20 cellular contexts compared by ENCODE assay signal in the genomic region with DNA sequence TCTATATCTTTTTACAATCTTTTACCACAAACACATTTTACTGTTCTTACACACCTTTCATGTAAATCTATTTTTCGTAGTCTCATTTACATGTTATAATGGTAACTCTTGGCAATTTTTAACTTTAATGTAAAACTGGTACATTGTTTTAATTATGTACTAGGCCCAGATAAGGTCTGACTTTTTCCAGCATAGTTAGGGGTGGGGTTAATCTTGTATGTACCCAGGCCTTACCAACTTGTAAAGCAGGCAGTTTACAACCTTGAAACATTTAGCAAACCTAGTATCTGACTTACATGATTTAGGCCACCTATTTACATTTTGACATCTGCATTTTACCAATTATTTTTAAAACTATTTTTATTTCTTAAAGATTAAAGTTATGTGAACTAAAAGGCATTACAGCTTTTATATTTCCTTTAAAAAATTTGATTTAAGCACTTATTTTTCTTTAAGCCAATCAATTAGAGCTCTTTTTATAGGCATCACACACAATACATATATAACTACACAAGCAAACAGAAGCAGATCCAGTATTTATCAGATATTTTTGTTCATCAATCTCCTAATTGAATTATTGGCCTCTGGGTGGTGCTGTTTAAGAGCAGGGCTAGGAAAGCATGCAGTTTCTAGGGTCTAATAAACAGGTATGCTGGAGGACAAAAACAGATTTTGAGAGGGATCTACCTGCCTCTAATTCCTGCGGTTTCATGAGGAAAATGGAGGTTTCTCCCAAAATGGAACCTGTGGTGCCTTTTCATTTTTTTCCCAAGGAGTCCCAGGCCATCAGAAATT.
"Had no signal": no experiment of that assay in that cellular context is flagged by ENCODE, and none has a peak within 500 bp of the region (broad histone marks: within the 10 kb centered on the region; RNA-seq: fewer than 3 reads in every experiment).

No MANE protein-coding gene starts in this region.

- DNase-seq: activated CD4-positive, alpha-beta T cell treated with anti-CD3 and anti-CD28 coated beads, Interleukin-2, amount 50 U/mL, for 1 hour; activated CD4-positive, CD25-positive, alpha-beta regulatory T cell treated with anti-CD3 and anti-CD28 coated beads, Interleukin-2, amount 50 U/mL, for 72 hours; activated CD8-positive, alpha-beta memory T cell treated with anti-CD3 and anti-CD28 coated beads for 24 hours; activated CD8-positive, alpha-beta memory T cell treated with anti-CD3 and anti-CD28 coated beads, Interleukin-2, amount 50 U/mL, for 48 hours; activated effector memory CD4-positive, alpha-beta T cell treated with anti-CD3 and anti-CD28 coated beads, Interleukin-2, amount 50 U/mL, for 16 hours; activated naive CD4-positive, alpha-beta T cell treated with anti-CD3 and anti-CD28 coated beads, Interleukin-2, amount 50 U/mL, for 16 hours; activated T-cell treated with anti-CD3 and anti-CD28 coated beads, Interleukin-2, amount 50 U/mL, for 48 hours; aorta; effector memory CD8-positive, alpha-beta T cell; foreskin melanocyte; glutamatergic neuron; hippocampal formation; occipital lobe; stimulated activated naive CD4-positive, alpha-beta T cell treated with Interleukin-2 at 50 U/mL for 16 hours; thyroid gland had no signal

- ATAC-seq: effector memory CD8-positive, alpha-beta T cell; left lobe of liver had no signal

- H3K27me3 Mint-ChIP-seq: central memory CD8-positive, alpha-beta T cell; dendritic cell treated with granulocyte-macrophage colony-stimulating factor and Interleukin-4, amounts not matched to agents 40 ng/mL and 50 ng/mL, for 4 days; effector memory CD8-positive, alpha-beta T cell; progenitor cell of endocrine pancreas had no signal

- H3K27ac ChIP-seq: epithelial cell of prostate, thyroid gland had no signal

- H3K27ac Mint-ChIP-seq: dendritic cell treated with granulocyte-macrophage colony-stimulating factor and Interleukin-4, amounts not matched to agents 40 ng/mL and 50 ng/mL, for 4 days; effector memory CD8-positive, alpha-beta T cell; progenitor cell of endocrine pancreas had no signal

- H3K4me1 Mint-ChIP-seq: central memory CD8-positive, alpha-beta T cell had no signal

- H3K4me1 ChIP-seq: thyroid gland had no signal

- H3K4me3 Mint-ChIP-seq: central memory CD8-positive, alpha-beta T cell; dendritic cell treated with granulocyte-macrophage colony-stimulating factor and Interleukin-4, amounts not matched to agents 40 ng/mL and 50 ng/mL, for 4 days; effector memory CD8-positive, alpha-beta T cell had no signal

- H3K27me3 ChIP-seq: thyroid gland had no signal

- H3K4me3 ChIP-seq: thyroid gland had no signal

- H3K9me3 ChIP-seq: thyroid gland had no signal
